7 cellular contexts compared by ENCODE assay signal in the genomic region with DNA sequence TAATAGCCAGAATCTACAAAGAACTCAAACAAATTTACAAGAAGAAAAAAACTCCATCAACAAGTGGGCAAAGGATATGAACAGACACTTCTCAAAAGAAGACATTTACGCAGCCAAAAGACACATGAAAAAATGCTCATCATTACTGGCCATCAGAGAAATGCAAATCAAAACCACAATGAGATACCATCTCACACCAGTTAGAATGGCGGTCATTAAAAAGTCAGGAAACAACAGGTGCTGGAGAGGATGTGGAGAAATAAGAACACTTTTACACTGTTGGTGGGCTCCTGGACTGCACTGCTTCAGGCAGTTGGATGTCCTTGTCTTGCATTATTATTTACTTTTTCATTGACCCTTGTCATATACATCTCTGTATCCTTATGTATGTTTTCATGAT. TPM values are rescaled to one million over a fixed set of nuclear protein-coding genes. Genes with fewer than 3 reads are reported as not detected.
"Had no signal": no experiment of that assay in that cellular context is flagged by ENCODE, and none has a peak within 500 bp of the region (broad histone marks: within the 10 kb centered on the region; RNA-seq: fewer than 3 reads in every experiment).

No MANE protein-coding gene starts in this region.

RNA-seq across cellular contexts. Expression of a gene that starts 49.7 kb away (rescaled TPM):
- total RNA-seq: OCI-LY7, PC-3, Peyer's patch, RPMI7951, SJSA1, SK-MEL-5, T-cell had no signal

RNA-seq across cellular contexts. Expression of a gene that starts 56.5 kb away (rescaled TPM):
- total RNA-seq: OCI-LY7 had no signal
